Comparison of ENCODE assay signal across 8 cellular contexts in genomic region chr12:750356-751191, GRCh38. TPM values are rescaled to one million over a fixed set of nuclear protein-coding genes. Genes with fewer than 3 reads are reported as not detected.
DNase-seq lines count a peak whose midpoint lies in the region; ATAC-seq and TF ChIP-seq lines count a peak whose summit lies in the region.

No MANE protein-coding gene starts in this region.

- no peak for ATAC-seq in HG03025 (IDR thresholded peaks at IDR 0.05; ENCODE audit: low FRiP score, unreplicated experiment)
- no peak for ATAC-seq in HG02759 (IDR thresholded peaks at IDR 0.05; ENCODE audit: unreplicated experiment)

- no peaks in the 10 kb centered on the region for H3K36me3 ChIP-seq in neuron (ENCODE audit: insufficient read depth, low read length)

- H3K27ac ChIP-seq in C4-2B (peak overlapping the region; percentile 93), coronary artery (peak overlapping the region; percentile 54 to 96)

- no peaks in the 10 kb centered on the region for H3K27me3 ChIP-seq in neuron (ENCODE audit: insufficient read depth, low read length)

- peak overlapping the region; percentile 76 for H3K4me3 ChIP-seq in LNCaP clone FGC (ENCODE audit: low read depth, low read length)
- H3K4me3 ChIP-seq in coronary artery = peak overlapping the region; percentile 94
- H3K4me3 ChIP-seq in neuron (ENCODE audit: low read length) = peak overlapping the region; percentile 80

- TF ChIP-seq CTCF in C4-2B (conservative IDR thresholded peaks at IDR 0.05) (no peak), LNCaP clone FGC (IDR thresholded peaks at IDR 0.05; ENCODE audit: control insufficient read depth, extremely low read depth, insufficient read depth) (no peak), coronary artery (IDR thresholded peaks at IDR 0.05) (no peak)

- H2AFZ ChIP-seq in neuron (ENCODE audit: low read depth, low read length) = peak overlapping the region; percentile 70

- H3K4me1 ChIP-seq in neuron (ENCODE audit: insufficient read depth, low read length) = peaks cover 16% of the 10 kb centered on the region

- DNase-seq in LNCaP clone FGC (ENCODE audit: low read depth) = no peak
- DNase-seq in coronary artery (ENCODE audit: low spot score) = no peak
- no peak for DNase-seq in mucosa of gallbladder (ENCODE audit: low spot score)
- no peak for DNase-seq in NCI-H1417 treated with DMSO at 0.1 percent for 48 hours (lab: John Stamatoyannopoulos, UW)

- no peaks in the 10 kb centered on the region for H3K9me3 ChIP-seq in neuron (ENCODE audit: low read length)

RNA-seq across cellular contexts. Expression of gene WNK1, which starts 1.8 kb away (rescaled TPM):
- 170 TPM for total RNA-seq in mucosa of gallbladder
